Comparison of ENCODE assay signal across 1 cellular context in the genomic region with DNA sequence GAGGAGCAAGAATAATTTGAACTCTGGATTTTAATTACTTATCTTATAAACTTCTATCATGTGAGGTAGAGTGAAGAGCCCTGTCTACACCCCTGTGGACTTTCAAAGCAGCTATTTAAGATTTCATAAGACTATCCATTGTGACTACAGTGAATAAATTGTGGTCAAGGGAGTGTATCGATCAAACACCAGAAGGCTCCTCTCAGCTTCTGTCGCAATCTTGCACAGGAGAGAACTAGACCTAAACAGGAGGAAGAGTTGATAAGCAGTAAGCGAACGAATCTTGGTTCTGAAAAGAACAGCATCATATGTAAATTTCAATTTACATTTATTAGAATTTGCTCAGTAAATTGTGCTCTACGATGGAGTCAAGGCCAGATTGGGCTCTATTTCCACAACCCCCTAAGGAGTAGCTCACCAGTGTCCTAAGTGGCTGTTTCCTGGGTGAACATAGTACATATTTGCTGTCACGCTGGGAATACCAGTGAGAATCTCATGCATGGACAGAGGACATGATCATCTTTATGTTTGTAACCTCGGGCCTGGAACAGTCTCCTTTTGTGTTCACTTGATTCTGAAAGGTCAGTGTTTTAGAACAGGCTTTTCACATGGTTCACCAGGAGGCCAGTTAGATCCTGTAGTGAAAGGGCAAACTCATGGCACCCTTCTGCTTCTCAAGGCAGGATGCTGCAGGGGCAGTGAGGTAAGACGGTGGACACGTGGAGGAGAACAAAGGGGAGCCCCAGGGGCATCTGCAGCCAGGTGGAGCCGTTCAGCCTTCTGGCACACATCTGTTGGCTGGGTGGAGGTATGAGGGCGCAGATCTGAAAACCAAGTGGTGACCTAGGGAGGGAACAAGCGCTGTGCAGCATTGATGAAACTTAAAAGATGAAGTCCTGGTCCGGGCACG.
TF ChIP-seq lines count a peak whose summit lies in the region.

No MANE protein-coding gene starts in this region.

TF ChIP-seq in HepG2, 621 proteins besides CTCF, POLR2A, EP300 and RAD21 (continued from another document):
- TF ChIP-seq, protein P1, sequence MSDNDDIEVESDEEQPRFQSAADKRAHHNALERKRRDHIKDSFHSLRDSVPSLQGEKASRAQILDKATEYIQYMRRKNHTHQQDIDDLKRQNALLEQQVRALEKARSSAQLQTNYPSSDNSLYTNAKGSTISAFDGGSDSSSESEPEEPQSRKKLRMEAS (IDR thresholded peaks at IDR 0.05), result peak; percentile 53
- TF ChIP-seq, protein P2, sequence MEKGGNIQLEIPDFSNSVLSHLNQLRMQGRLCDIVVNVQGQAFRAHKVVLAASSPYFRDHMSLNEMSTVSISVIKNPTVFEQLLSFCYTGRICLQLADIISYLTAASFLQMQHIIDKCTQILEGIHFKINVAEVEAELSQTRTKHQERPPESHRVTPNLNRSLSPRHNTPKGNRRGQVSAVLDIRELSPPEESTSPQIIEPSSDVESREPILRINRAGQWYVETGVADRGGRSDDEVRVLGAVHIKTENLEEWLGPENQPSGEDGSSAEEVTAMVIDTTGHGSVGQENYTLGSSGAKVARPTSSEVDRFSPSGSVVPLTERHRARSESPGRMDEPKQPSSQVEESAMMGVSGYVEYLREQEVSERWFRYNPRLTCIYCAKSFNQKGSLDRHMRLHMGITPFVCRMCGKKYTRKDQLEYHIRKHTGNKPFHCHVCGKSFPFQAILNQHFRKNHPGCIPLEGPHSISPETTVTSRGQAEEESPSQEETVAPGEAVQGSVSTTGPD (CRISPR knock-in tag; IDR thresholded peaks at IDR 0.05), result no peak
- TF ChIP-seq ZNF24 (IDR thresholded peaks at IDR 0.05), result no peak
- no peak for TF ChIP-seq ZBTB42 (CRISPR knock-in tag; IDR thresholded peaks at IDR 0.05)
- TF ChIP-seq ZNF7 (CRISPR knock-in tag; IDR thresholded peaks at IDR 0.05), result no peak
- TF ChIP-seq NKX3-1 (CRISPR knock-in tag; IDR thresholded peaks at IDR 0.05), result no peak
- TF ChIP-seq TBX2 (CRISPR knock-in tag; IDR thresholded peaks at IDR 0.05; ENCODE audit: borderline replicate concordance), result no peak
- TF ChIP-seq ZNF614 (CRISPR knock-in tag; IDR thresholded peaks at IDR 0.05; ENCODE audit: borderline replicate concordance), result no peak
- TF ChIP-seq RFX3 (CRISPR knock-in tag; IDR thresholded peaks at IDR 0.05), result no peak
- no peak for TF ChIP-seq SRSF4 (IDR thresholded peaks at IDR 0.05; ENCODE audit: low read depth, low read length, poor library complexity, severe bottlenecking)
- TF ChIP-seq CHD4 (IDR thresholded peaks at IDR 0.05; ENCODE audit: borderline replicate concordance, low read length), result no peak
- TF ChIP-seq, protein P3, sequence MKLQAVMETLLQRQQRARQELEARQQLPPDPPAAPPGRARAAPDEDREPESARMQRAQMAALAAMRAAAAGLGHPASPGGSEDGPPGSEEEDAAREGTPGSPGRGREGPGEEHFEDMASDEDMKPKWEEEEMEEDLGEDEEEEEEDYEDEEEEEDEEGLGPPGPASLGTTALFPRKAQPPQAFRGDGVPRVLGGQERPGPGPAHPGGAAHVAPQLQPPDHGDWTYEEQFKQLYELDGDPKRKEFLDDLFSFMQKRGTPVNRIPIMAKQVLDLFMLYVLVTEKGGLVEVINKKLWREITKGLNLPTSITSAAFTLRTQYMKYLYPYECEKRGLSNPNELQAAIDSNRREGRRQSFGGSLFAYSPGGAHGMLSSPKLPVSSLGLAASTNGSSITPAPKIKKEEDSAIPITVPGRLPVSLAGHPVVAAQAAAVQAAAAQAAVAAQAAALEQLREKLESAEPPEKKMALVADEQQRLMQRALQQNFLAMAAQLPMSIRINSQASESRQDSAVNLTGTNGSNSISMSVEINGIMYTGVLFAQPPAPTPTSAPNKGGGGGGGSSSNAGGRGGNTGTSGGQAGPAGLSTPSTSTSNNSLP (IDR thresholded peaks at IDR 0.05; ENCODE audit: low read depth, low read length), result no peak
- no peak for TF ChIP-seq ZNF776 (CRISPR knock-in tag; IDR thresholded peaks at IDR 0.05)
- no peak for TF ChIP-seq HOXA7 (CRISPR knock-in tag; IDR thresholded peaks at IDR 0.05)
- no peak for TF ChIP-seq AGO2 (optimal IDR thresholded peaks at IDR 0.05; ENCODE audit: low read depth, low read length)
